In the genomic region with DNA sequence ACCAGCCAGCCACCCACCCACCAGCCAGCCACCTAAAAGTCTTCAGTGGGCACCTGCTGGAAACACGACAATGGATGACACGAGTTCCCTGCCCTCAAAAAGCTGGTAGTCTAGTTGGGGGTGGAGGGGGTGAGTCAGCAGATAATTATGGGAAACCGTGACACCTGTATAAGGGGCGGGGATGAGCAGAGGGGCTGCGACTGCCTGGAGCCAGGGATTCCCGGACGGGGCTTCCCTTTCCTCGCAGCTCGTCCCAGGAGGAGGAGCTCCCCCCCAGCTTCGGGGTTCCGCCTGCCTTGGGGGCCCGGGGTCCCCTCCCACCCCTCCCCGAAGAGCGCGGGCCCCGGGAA, we compare ENCODE assay signal across 8 cellular contexts. TPM values are rescaled to one million over a fixed set of nuclear protein-coding genes. Genes with fewer than 3 reads are reported as not detected.
DNase-seq lines count a peak whose midpoint lies in the region; ATAC-seq, FAIRE-seq and TF ChIP-seq lines count a peak whose summit lies in the region.

No MANE protein-coding gene starts in this region.

- POLR2A ChIA-PET in activated CD8-positive, alpha-beta T cell treated with anti-CD3 and anti-CD28 coated beads, Interleukin-2, amount 10 ng/mL, durations not matched to agents 7 days and 5 days (lab: Charles Lee), result interaction anchor here (1.0 to 1.4 kb wide), 3 partner anchors 15 to 71 kb away, joined by 3 read pairs; no protein-coding TSS in a partner anchor

- H3K36me3 Mint-ChIP-seq in activated CD8-positive, alpha-beta T cell treated with anti-CD3 and anti-CD28 coated beads, Interleukin-2, amount 10 ng/mL, durations not matched to agents 7 days and 5 days (ENCODE audit: low read depth), result no peaks in the 10 kb centered on the region

- H3K9me3 ChIP-seq in GM23248 (ENCODE audit: low read depth), result no peaks in the 10 kb centered on the region

- no peaks in the 10 kb centered on the region for H4K20me1 ChIP-seq in GM23248 (ENCODE audit: insufficient read depth)

- TF ChIP-seq POLR2A in GM12892 (IDR thresholded peaks at IDR 0.05; ENCODE audit: low read depth, low read length), result no peak

- H3K9ac ChIP-seq in GM23248, result no peak overlapping the region

- H3K9me3 Mint-ChIP-seq in activated CD8-positive, alpha-beta T cell treated with anti-CD3 and anti-CD28 coated beads, Interleukin-2, amount 10 ng/mL, durations not matched to agents 7 days and 5 days (ENCODE audit: insufficient read depth), result no peaks in the 10 kb centered on the region

- peak overlapping the region; percentile 18 for H3K4me3 Mint-ChIP-seq in activated CD8-positive, alpha-beta T cell treated with anti-CD3 and anti-CD28 coated beads, Interleukin-2, amount 10 ng/mL, durations not matched to agents 7 days and 5 days

- FAIRE-seq in GM12892 (lab: Jason Lieb, UNC), result no peak

- H3K4me3 ChIP-seq in ACC112 (ENCODE audit: low read depth, low read length) (0 out of 2 replicates have a peak overlapping the region, but pooled peaks have one; percentile 60), GM23248 (peak overlapping the region; percentile 66)

- H3K27ac ChIP-seq in ACC112 (ENCODE audit: low read depth, low read length) (no peak overlapping the region), GM23248 (no peak overlapping the region)

- H3K79me2 ChIP-seq in ACC112 (ENCODE audit: control insufficient read depth, insufficient read depth, low read length, unreplicated experiment), result no peaks in the 10 kb centered on the region
- no peaks in the 10 kb centered on the region for H3K79me2 ChIP-seq in GM23248 (ENCODE audit: insufficient read depth)

- CTCF ChIA-PET in activated CD8-positive, alpha-beta T cell treated with anti-CD3 and anti-CD28 coated beads, Interleukin-2, amount 10 ng/mL, durations not matched to agents 7 days and 5 days (lab: Charles Lee), result interaction anchor here (0.6 to 9.8 kb wide), 54 partner anchors 8 to 343 kb away, joined by 3 to 239 read pairs (median 6); a partner anchor contains a TSS

- H3K36me3 ChIP-seq in ACC112 (ENCODE audit: insufficient read depth, low read length) (no peaks in the 10 kb centered on the region), GM23248 (ENCODE audit: low read depth) (no peaks in the 10 kb centered on the region)

- in situ Hi-C loops in GM23248 (cut with MboI), result loop anchor here (10.0 kb wide), 1 partner anchor 67 kb away; no protein-coding TSS in a partner anchor

- peaks cover 37% of the 10 kb centered on the region for H3K4me1 Mint-ChIP-seq in activated CD8-positive, alpha-beta T cell treated with anti-CD3 and anti-CD28 coated beads, Interleukin-2, amount 10 ng/mL, durations not matched to agents 7 days and 5 days (ENCODE audit: low read depth)

- H3K4me2 ChIP-seq in GM23248 (ENCODE audit: unreplicated experiment), result peak overlapping the region; percentile 81

- peaks cover 55% of the 10 kb centered on the region for H3K27me3 ChIP-seq in ACC112 (ENCODE audit: insufficient read depth, low read length)
- H3K27me3 ChIP-seq in GM23248 (replicated peaks; ENCODE audit: insufficient read depth), result peaks cover 10% of the 10 kb centered on the region

- DNase-seq in GM23248 (peak; percentile 18), myocyte (ENCODE audit: low read depth) (peak; percentile 15), COLO829 (ENCODE audit: low spot score) (no peak), AG08395 (ENCODE audit: low spot score) (no peak), GM12892 (ENCODE audit: insufficient read length) (no peak)
- no peak for DNase-seq in activated CD8-positive, alpha-beta T cell treated with anti-CD3 and anti-CD28 coated beads, Interleukin-2, amount 10 ng/mL, durations not matched to agents 7 days and 5 days

- H3K9me2 ChIP-seq in GM23248 (ENCODE audit: insufficient read depth), result no peaks in the 10 kb centered on the region

- WGBS in GM23248 (ENCODE audit: low coverage in 1 of 2, low lambda C conversion rate in 2 of 2, missing lambda C conversion rate in 2 of 2), 2 experiments, result 8 to 19% methylated on average over 7 to 8 of the region's 16 CpGs

- H3K4me1 ChIP-seq in ACC112 (ENCODE audit: control insufficient read depth, insufficient read depth, low read length, unreplicated experiment) (peaks cover 6% of the 10 kb centered on the region), GM23248 (ENCODE audit: insufficient read depth) (no peaks in the 10 kb centered on the region; the same call in 1 of the 2 replicates)

- H3F3A ChIP-seq in GM23248 (ENCODE audit: insufficient read depth), result no peaks in the 10 kb centered on the region

- no peak overlapping the region for H3K27ac Mint-ChIP-seq in activated CD8-positive, alpha-beta T cell treated with anti-CD3 and anti-CD28 coated beads, Interleukin-2, amount 10 ng/mL, durations not matched to agents 7 days and 5 days

- no peak overlapping the region for H2AFZ ChIP-seq in ACC112 (ENCODE audit: low read length, unreplicated experiment)
- 0 out of 2 replicates have a peak overlapping the region, but pooled peaks have one; percentile 70 for H2AFZ ChIP-seq in GM23248

- ATAC-seq in activated CD8-positive, alpha-beta T cell treated with anti-CD3 and anti-CD28 coated beads, Interleukin-2, amount 10 ng/mL, durations not matched to agents 7 days and 5 days, result no peak
- ATAC-seq in HG03457 (IDR thresholded peaks at IDR 0.05; ENCODE audit: unreplicated experiment), result no peak

- H3K27me3 Mint-ChIP-seq in activated CD8-positive, alpha-beta T cell treated with anti-CD3 and anti-CD28 coated beads, Interleukin-2, amount 10 ng/mL, durations not matched to agents 7 days and 5 days (ENCODE audit: low read depth), result peaks cover 39% of the 10 kb centered on the region

RNA-seq across cellular contexts. Expression of a gene that starts 2.3 kb away (rescaled TPM):
- 0.32 TPM in 1 of 2 replicates, not detected in the other for total RNA-seq in GM23248 (2014; rRNA removed; shearing (Covaris generic))
- polyA plus RNA-seq in GM23248 (2016; fragmentation: Nextera tagmentation; extraction: Ambion mirVana), result 0.80 and 1.1 TPM in 2 replicates
- total RNA-seq in activated CD8-positive, alpha-beta T cell treated with anti-CD3 and anti-CD28 coated beads, Interleukin-2, amount 10 ng/mL, durations not matched to agents 7 days and 5 days, result under 1 TPM; 0.47 to 0.57 TPM
- total RNA-seq in myocyte, result 0.53 and 0.94 TPM in 2 replicates
- 0.24 TPM for polyA plus RNA-seq in myocyte (2012)
- polyA plus RNA-seq in GM12892 (2012; ENCODE audit: missing spikeins), result not detected

RNA-seq across cellular contexts. Expression of a gene that starts 31.1 kb away (rescaled TPM):
- 23.2 and 57.7 TPM in 2 replicates for total RNA-seq in GM23248 (2014; rRNA removed; shearing (Covaris generic))
- polyA plus RNA-seq in GM23248 (2016; fragmentation: Nextera tagmentation; extraction: Ambion mirVana), result 33.3 and 33.4 TPM in 2 replicates
- 100 to 1,000 TPM; 103 to 120 TPM for total RNA-seq in activated CD8-positive, alpha-beta T cell treated with anti-CD3 and anti-CD28 coated beads, Interleukin-2, amount 10 ng/mL, durations not matched to agents 7 days and 5 days
- 21.6 and 21.9 TPM in 2 replicates for total RNA-seq in myocyte
- polyA plus RNA-seq in myocyte (2012), result 7.8 TPM
- 99.6 TPM for polyA plus RNA-seq in GM12892 (2012; ENCODE audit: missing spikeins)

RNA-seq across cellular contexts. Expression of a gene that starts 57.5 kb away (rescaled TPM):
- 6.2 and 9.3 TPM in 2 replicates for total RNA-seq in GM23248 (2014; rRNA removed; shearing (Covaris generic))
- 7.1 and 7.7 TPM in 2 replicates for polyA plus RNA-seq in GM23248 (2016; fragmentation: Nextera tagmentation; extraction: Ambion mirVana)
- total RNA-seq in activated CD8-positive, alpha-beta T cell treated with anti-CD3 and anti-CD28 coated beads, Interleukin-2, amount 10 ng/mL, durations not matched to agents 7 days and 5 days, result 10 to 100 TPM; 26.4 to 28.4 TPM
- total RNA-seq in myocyte, result 9.1 and 11.0 TPM in 2 replicates
- 5.3 TPM for polyA plus RNA-seq in myocyte (2012)
- 8.5 TPM for polyA plus RNA-seq in GM12892 (2012; ENCODE audit: missing spikeins)

Comparison
In these comparisons a context has a peak if more than half of its experiments do, and no peak if none do; other contexts are left out.
1. DNase-seq: peak in GM23248 (single experiment) and myocyte (single experiment); none in activated CD8-positive, alpha-beta T cell treated with anti-CD3 and anti-CD28 coated beads, Interleukin-2, amount 10 ng/mL, durations not matched to agents 7 days and 5 days (single experiment), COLO829 (single experiment), AG08395 (single experiment) and GM12892 (single experiment).